ENCODE assay signal across 8 cellular contexts in genomic region chr4:128565565-128566186, GRCh38.
DNase-seq lines count a peak whose midpoint lies in the region; ATAC-seq and TF ChIP-seq lines count a peak whose summit lies in the region.

No MANE protein-coding gene starts in this region.

- H3K9me3 ChIP-seq in NT2/D1 (ENCODE audit: insufficient read depth, low read length) = no peaks in the 10 kb centered on the region

- ATAC-seq in HG03095 (IDR thresholded peaks at IDR 0.05; ENCODE audit: unreplicated experiment) = no peak
- no peak for ATAC-seq in GM21825 (IDR thresholded peaks at IDR 0.05; ENCODE audit: unreplicated experiment)

- H3K27me3 Mint-ChIP-seq in endothelial cell (ENCODE audit: unreplicated experiment) (no peaks in the 10 kb centered on the region), nephron (ENCODE audit: low read depth) (no peaks in the 10 kb centered on the region)

- no peak overlapping the region for H3K4me3 Mint-ChIP-seq in endothelial cell (ENCODE audit: unreplicated experiment)
- H3K4me3 Mint-ChIP-seq in nephron = no peak overlapping the region

- H3K27me3 ChIP-seq in NT2/D1 (ENCODE audit: insufficient read depth, insufficient read length) = no peaks in the 10 kb centered on the region

- H3K36me3 ChIP-seq in NT2/D1 (ENCODE audit: insufficient read depth, insufficient read length, low read length) = no peaks in the 10 kb centered on the region

- DNase-seq in COR-L47 (lab: John Stamatoyannopoulos, UW) (peak; percentile 41), GM20000 (ENCODE audit: low spot score) (peak; percentile 37), NT2/D1 (ENCODE audit: low read depth, low spot score) (peak; percentile 54), endothelial cell (ENCODE audit: low spot score) (peak; percentile 74), NCI-H2171 treated with DMSO at 0.1 percent for 48 hours (lab: John Stamatoyannopoulos, UW) (no peak)

- H3K4me1 Mint-ChIP-seq in endothelial cell (ENCODE audit: unreplicated experiment) (peaks cover 16% of the 10 kb centered on the region), nephron (peaks cover 62% of the 10 kb centered on the region)

- H3K9me3 Mint-ChIP-seq in endothelial cell (ENCODE audit: unreplicated experiment) (no peaks in the 10 kb centered on the region), nephron (no peaks in the 10 kb centered on the region)

- TF ChIP-seq CTCF in GM20000 (IDR thresholded peaks at IDR 0.05; ENCODE audit: extremely low read depth, missing control alignments) (peak; percentile 56), endothelial cell (IDR thresholded peaks at IDR 0.05; ENCODE audit: unreplicated experiment) (peak; percentile 42), nephron (IDR thresholded peaks at IDR 0.05; ENCODE audit: unreplicated experiment in 3 of 3) (peak; percentile 49 to 64 (median 60))

- no peak overlapping the region for H3K9ac ChIP-seq in NT2/D1 (ENCODE audit: insufficient read length, low read depth)

- no peaks in the 10 kb centered on the region for H3K36me3 Mint-ChIP-seq in endothelial cell (ENCODE audit: low read depth, unreplicated experiment)
- no peaks in the 10 kb centered on the region for H3K36me3 Mint-ChIP-seq in nephron (ENCODE audit: low read depth)

- H3K4me1 ChIP-seq in NT2/D1 (ENCODE audit: insufficient read depth, insufficient read length) = no peaks in the 10 kb centered on the region

- no peak overlapping the region for H3K27ac Mint-ChIP-seq in endothelial cell (ENCODE audit: unreplicated experiment)
- peak overlapping the region in 2 of 3 experiments; percentile 34 to 84 for H3K27ac Mint-ChIP-seq in nephron

- H3K4me3 ChIP-seq in NT2/D1 (ENCODE audit: insufficient read length, low read depth) = no peak overlapping the region
